ENCODE assay signal across 8 cellular contexts in the genomic region with DNA sequence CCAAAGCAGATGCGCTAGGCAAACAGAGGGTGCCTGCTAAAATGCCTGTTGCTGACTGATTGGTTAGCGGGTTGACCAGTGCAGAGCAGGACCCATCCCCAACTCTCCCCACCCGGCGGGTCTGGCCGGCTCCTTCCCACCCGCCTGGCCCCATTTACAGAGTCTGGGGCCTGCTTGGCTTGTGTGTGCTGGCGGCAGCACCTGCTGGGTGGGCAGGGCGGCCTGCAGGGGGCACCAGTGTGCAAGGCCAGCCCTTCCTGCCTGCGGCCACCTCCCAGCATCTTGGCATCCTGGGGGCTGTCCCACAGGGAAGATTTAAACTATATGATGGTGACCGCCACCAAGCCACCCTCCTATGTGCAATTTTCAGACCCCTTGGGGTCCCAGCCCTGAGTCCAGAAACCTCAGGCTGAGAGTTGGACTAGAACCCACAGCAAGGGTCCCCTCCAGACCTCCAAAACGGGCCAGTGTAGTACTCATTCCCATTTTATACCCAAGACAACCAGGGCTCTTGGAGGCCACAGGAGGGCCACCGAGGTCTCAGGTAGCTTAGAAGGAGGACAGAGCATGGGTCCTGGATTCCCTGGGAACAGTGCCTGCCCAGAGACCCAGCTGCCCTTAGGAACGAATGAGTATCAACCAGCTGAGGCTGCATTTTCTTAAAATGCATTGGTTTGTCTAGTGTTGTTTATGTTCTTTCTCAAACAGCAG.
DNase-seq lines count a peak whose midpoint lies in the region; TF ChIP-seq lines count a peak whose summit lies in the region.

No MANE protein-coding gene starts in this region.

- peak overlapping the region; percentile 7 for H4K91ac ChIP-seq in mesenchymal stem cell (ENCODE audit: low read length)

- H3K9ac ChIP-seq in colonic mucosa (ENCODE audit: low read depth in 2 of 2, low read length in 2 of 2) (peak overlapping the region in 1 of 2 donors; percentile 13), mesenchymal stem cell (ENCODE audit: low read length) (no peak overlapping the region)

- peak overlapping the region; percentile 17 for H2AK5ac ChIP-seq in mesenchymal stem cell (ENCODE audit: low read length, severe bottlenecking)

- intact Hi-C loops in activated CD4-positive, alpha-beta T cell treated with anti-CD3 and anti-CD28 coated beads, Interleukin-2, amount 10 ng/mL, durations not matched to agents 24 days and 14 days (cut with micrococcal nuclease) = loop anchor here (1.0 to 10.0 kb wide), 7 partner anchors 92 to 668 kb away; no protein-coding TSS in a partner anchor
- intact Hi-C loops in colonic mucosa (cut with DNase I) = loop anchor here (5.0 to 10.0 kb wide), 5 partner anchors 100 to 398 kb away; partner anchors contain the start of gene SMAD7

- no peak overlapping the region for H3K14ac ChIP-seq in mesenchymal stem cell (ENCODE audit: low read length in 2 of 2)

- no peaks in the 10 kb centered on the region for H3K9me3 Mint-ChIP-seq in activated CD4-positive, alpha-beta T cell treated with anti-CD3 and anti-CD28 coated beads, Interleukin-2, amount 10 ng/mL, durations not matched to agents 24 days and 14 days

- H3K27ac Mint-ChIP-seq in activated CD4-positive, alpha-beta T cell treated with anti-CD3 and anti-CD28 coated beads, Interleukin-2, amount 10 ng/mL, durations not matched to agents 24 days and 14 days = no peak overlapping the region

- H3K4me1 ChIP-seq in colonic mucosa (peaks cover 6% of the 10 kb centered on the region), mesenchymal stem cell (ENCODE audit: control insufficient read depth, insufficient read depth, low read depth, low read length) (peaks cover 42% of the 10 kb centered on the region)

- H3K79me1 ChIP-seq in mesenchymal stem cell (replicated peaks; ENCODE audit: low read length, poor library complexity, severe bottlenecking) = peaks cover 50% of the 10 kb centered on the region

- peak; percentile 14 for DNase-seq in DMS153 treated with DMSO at 0.1 percent for 48 hours (lab: John Stamatoyannopoulos, UW; ENCODE audit: unreplicated experiment)
- peak; percentile 88 for DNase-seq in GM20000 (ENCODE audit: low spot score)
- DNase-seq in LoVo (ENCODE audit: low spot score) = peak; percentile 25
- DNase-seq in activated CD4-positive, alpha-beta T cell treated with anti-CD3 and anti-CD28 coated beads, Interleukin-2, amount 10 ng/mL, durations not matched to agents 24 days and 14 days = peak; percentile 91
- DNase-seq in colonic mucosa = peak; percentile 59
- DNase-seq in mesenchymal stem cell = peak; percentile 81
- DNase-seq in stimulated activated CD8-positive, alpha-beta memory T cell treated with anti-CD3 and anti-CD28 coated beads, Interleukin-7, amount 100 ng/mL, for 1 hour (ENCODE audit: low read depth in 2 of 2) = peak; percentile 29 to 40
- no peak for DNase-seq in middle frontal gyrus (ENCODE audit: extremely low spot score, low spot score)

- H2BK15ac ChIP-seq in mesenchymal stem cell (ENCODE audit: low read depth, poor library complexity, severe bottlenecking) = no peak overlapping the region

- H3K4me3 ChIP-seq in colonic mucosa (no peak overlapping the region), mesenchymal stem cell (ENCODE audit: insufficient read depth in 1 of 2, low read depth in 1 of 2, low read length in 2 of 2) (no peak overlapping the region)

- peak; percentile 95 for TF ChIP-seq CTCF in GM20000 (IDR thresholded peaks at IDR 0.05; ENCODE audit: extremely low read depth, missing control alignments)
- TF ChIP-seq CTCF in colonic mucosa (IDR thresholded peaks at IDR 0.05) = peak; percentile 90

- H3K23ac ChIP-seq in mesenchymal stem cell (ENCODE audit: low read length in 2 of 2) = no peak overlapping the region

- H3K36me3 Mint-ChIP-seq in activated CD4-positive, alpha-beta T cell treated with anti-CD3 and anti-CD28 coated beads, Interleukin-2, amount 10 ng/mL, durations not matched to agents 24 days and 14 days (ENCODE audit: low read depth) = no peaks in the 10 kb centered on the region

- no peak overlapping the region for H2BK120ac ChIP-seq in mesenchymal stem cell (ENCODE audit: low read depth, low read length)

- no peak overlapping the region for H2BK5ac ChIP-seq in mesenchymal stem cell (ENCODE audit: low read depth, low read length, poor library complexity, severe bottlenecking)

- no peaks in the 10 kb centered on the region for H3K27me3 Mint-ChIP-seq in activated CD4-positive, alpha-beta T cell treated with anti-CD3 and anti-CD28 coated beads, Interleukin-2, amount 10 ng/mL, durations not matched to agents 24 days and 14 days

- 26% methylated on average over 13 of the region's 13 CpGs for WGBS in mesenchymal stem cell

- H2BK12ac ChIP-seq in mesenchymal stem cell (ENCODE audit: low read length in 2 of 2) = peak overlapping the region; percentile 7 to 55

- H3K27ac ChIP-seq in colonic mucosa (no peak overlapping the region), mesenchymal stem cell (ENCODE audit: low read length, poor library complexity, severe bottlenecking) (no peak overlapping the region)

- peak overlapping the region in 1 of 2 experiments; percentile 24 for H3K4ac ChIP-seq in mesenchymal stem cell (ENCODE audit: low read depth in 1 of 2, low read length in 2 of 2)

- no peak overlapping the region for H3K4me3 Mint-ChIP-seq in activated CD4-positive, alpha-beta T cell treated with anti-CD3 and anti-CD28 coated beads, Interleukin-2, amount 10 ng/mL, durations not matched to agents 24 days and 14 days

- H3K4me1 Mint-ChIP-seq in activated CD4-positive, alpha-beta T cell treated with anti-CD3 and anti-CD28 coated beads, Interleukin-2, amount 10 ng/mL, durations not matched to agents 24 days and 14 days = peaks cover 6% of the 10 kb centered on the region

- no peak overlapping the region for H3K4me2 ChIP-seq in mesenchymal stem cell (ENCODE audit: low read length, poor library complexity, severe bottlenecking)

- peak overlapping the region; percentile 41 to 82 for H3K18ac ChIP-seq in mesenchymal stem cell (ENCODE audit: low read depth in 1 of 2, low read length in 2 of 2)

- H4K8ac ChIP-seq in mesenchymal stem cell (ENCODE audit: low read length) = no peak overlapping the region

- H3K36me3 ChIP-seq in colonic mucosa = no peaks in the 10 kb centered on the region
- peaks cover 5 to 63% of the 10 kb centered on the region in 2 experiments for H3K36me3 ChIP-seq in mesenchymal stem cell (ENCODE audit: control insufficient read depth in 1 of 2, insufficient read depth in 2 of 2, low read depth in 1 of 2, low read length in 2 of 2)

- H3K27me3 ChIP-seq in colonic mucosa (no peaks in the 10 kb centered on the region), mesenchymal stem cell (ENCODE audit: control insufficient read depth in 1 of 2, insufficient read depth in 1 of 2, low read length in 2 of 2) (no peaks in the 10 kb centered on the region)

- H2AFZ ChIP-seq in mesenchymal stem cell (ENCODE audit: low read depth, low read length) = no peak overlapping the region

- H3K9me3 ChIP-seq in colonic mucosa (no peaks in the 10 kb centered on the region), mesenchymal stem cell (ENCODE audit: control insufficient read depth, low read length) (no peaks in the 10 kb centered on the region)
